ENCODE assay signal across 20 cellular contexts in the genomic region with DNA sequence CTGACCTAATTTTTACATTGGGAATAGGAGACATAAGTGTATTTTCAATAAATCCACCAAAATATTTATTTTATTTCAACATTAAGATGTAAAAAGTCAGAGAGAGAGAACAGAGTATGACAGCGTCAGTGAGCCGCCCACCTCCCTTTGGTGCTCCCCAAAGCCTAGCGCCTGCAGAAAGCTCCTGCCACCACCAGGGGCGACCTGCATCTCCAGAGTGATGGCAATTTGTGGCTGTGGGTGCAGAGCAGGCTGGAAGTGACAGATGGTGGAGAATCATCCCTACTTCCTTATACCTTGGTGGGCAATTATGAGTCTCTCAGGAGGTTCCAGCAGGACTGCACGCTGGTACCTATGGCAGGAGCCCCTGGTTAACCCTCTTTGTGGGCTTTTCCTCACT.
DNase-seq lines count a peak whose midpoint lies in the region; TF ChIP-seq lines count a peak whose summit lies in the region.
"Had no signal": no experiment of that assay in that cellular context is flagged by ENCODE, and none has a peak within 500 bp of the region (broad histone marks: within the 10 kb centered on the region; RNA-seq: fewer than 3 reads in every experiment).

No MANE protein-coding gene starts in this region.

- no peak overlapping the region for H3K4me3 ChIP-seq in MG63
- H3K4me3 ChIP-seq: dorsolateral prefrontal cortex, esophagus squamous epithelium, heart right ventricle, ovary, smooth muscle cell had no signal

- H3K27ac ChIP-seq in VCaP, result no peak overlapping the region
- H3K27ac ChIP-seq: dorsolateral prefrontal cortex, esophagus squamous epithelium, heart right ventricle, ovary had no signal

- TF ChIP-seq CTCF in GM10266 (IDR thresholded peaks at IDR 0.05; ENCODE audit: control insufficient read depth, insufficient read depth, low read depth, missing control alignments) (peak; percentile 6), VCaP (conservative IDR thresholded peaks at IDR 0.05) (peak; percentile 15; the same call in 1 of the 2 replicates)

- DNase-seq in ACHN, result peak; percentile 2
- DNase-seq in GM10266 (ENCODE audit: extremely low spot score), result no peak
- peak; percentile 5 for DNase-seq in MG63
- DNase-seq in NCI-H146 treated with DMSO at 0.1 percent for 48 hours (lab: John Stamatoyannopoulos, UW; ENCODE audit: unreplicated experiment), result no peak
- no peak for DNase-seq in OCI-M1 (lab: John Stamatoyannopoulos, UW)
- no peak for DNase-seq in NCI-H345 (lab: John Stamatoyannopoulos, UW)
- DNase-seq in SK-N-DZ (ENCODE audit: low spot score), result no peak
- DNase-seq: activated CD4-positive, alpha-beta T cell treated with anti-CD3 and anti-CD28 coated beads, Interleukin-2, amount 10 ng/mL, durations not matched to agents 24 days and 14 days; activated T-cell treated with anti-CD3 and anti-CD28 coated beads, Interleukin-2, amount 50 U/mL, for 24 hours; DMS79; dorsolateral prefrontal cortex; esophagus squamous epithelium; heart right ventricle; left colon; NCI-H1105; NCI-H446; ovary; stimulated activated naive CD4-positive, alpha-beta T cell treated with Interleukin-2 at 50 U/mL for 16 hours had no signal

- H3K36me3 ChIP-seq in MG63, result no peaks in the 10 kb centered on the region
- H3K36me3 ChIP-seq: esophagus squamous epithelium, heart right ventricle, ovary had no signal

- in situ Hi-C loops in ACHN (cut with HindIII; ENCODE audit: low pct_ligation_motif_present, low pct_unique_long_range_greater_than_20kb, low sequenced_read_pairs), result no loop called here

- peaks cover 2% of the 10 kb centered on the region; the same call in 1 of the 2 replicates for H3K27me3 ChIP-seq in MG63
- H3K27me3 ChIP-seq: dorsolateral prefrontal cortex, esophagus squamous epithelium, ovary had no signal

- H3K9me3 ChIP-seq in MG63, result no peaks in the 10 kb centered on the region
- H3K9me3 ChIP-seq: esophagus squamous epithelium, heart right ventricle, ovary had no signal

Comparison
In these comparisons a context has a peak if more than half of its experiments do, and no peak if none do; other contexts are left out.
1. DNase-seq: peak in ACHN (single experiment) and MG63 (single experiment); none in GM10266 (single experiment), NCI-H146 treated with DMSO at 0.1 percent for 48 hours (single experiment), OCI-M1 (single experiment), NCI-H345 (single experiment) and SK-N-DZ (single experiment).